Comparison of ENCODE assay signal across 32 cellular contexts in genomic region chr7:19725770-19726169, GRCh38. TPM values are rescaled to one million over a fixed set of nuclear protein-coding genes. Genes with fewer than 3 reads are reported as not detected.
"Had no signal": no experiment of that assay in that cellular context is flagged by ENCODE, and none has a peak within 500 bp of the region (broad histone marks: within the 10 kb centered on the region; RNA-seq: fewer than 3 reads in every experiment).

No MANE protein-coding gene starts in this region.

- H3K27ac ChIP-seq: colonic mucosa, epithelial cell of prostate, esophagus squamous epithelium, gastrocnemius medialis, heart right ventricle, left lung, lower lobe of right lung had no signal

- H3K27me3 Mint-ChIP-seq: dendritic cell treated with granulocyte-macrophage colony-stimulating factor and Interleukin-4, amounts not matched to agents 40 ng/mL and 50 ng/mL, for 4 days had no signal

- ATAC-seq: effector memory CD8-positive, alpha-beta T cell; esophagus mucosa; gastrocnemius medialis; heart right ventricle; left cardiac atrium; left lung; left ventricle myocardium superior; lower lobe of right lung; mucosa of descending colon had no signal

- H3K27ac Mint-ChIP-seq: dendritic cell treated with granulocyte-macrophage colony-stimulating factor and Interleukin-4, amounts not matched to agents 40 ng/mL and 50 ng/mL, for 4 days; effector memory CD8-positive, alpha-beta T cell; endodermal cell; mesothelial cell of epicardium had no signal

- H3K36me3 Mint-ChIP-seq: mesothelial cell of epicardium had no signal

- H3K4me3 Mint-ChIP-seq: dendritic cell treated with granulocyte-macrophage colony-stimulating factor and Interleukin-4, amounts not matched to agents 40 ng/mL and 50 ng/mL, for 4 days; effector memory CD8-positive, alpha-beta T cell; endodermal cell; mesothelial cell of epicardium had no signal

- H3K4me1 Mint-ChIP-seq: endodermal cell had no signal

- H3K27me3 ChIP-seq: colonic mucosa, gastrocnemius medialis had no signal

- H3K4me1 ChIP-seq: colonic mucosa, esophagus squamous epithelium, gastrocnemius medialis, heart right ventricle, left lung, lower lobe of right lung had no signal

- FAIRE-seq: endometrium, keratinocyte had no signal

- DNase-seq: colonic mucosa; cortex of kidney; effector CD8-positive, alpha-beta T cell; effector memory CD8-positive, alpha-beta T cell; endodermal cell; erythroblast; esophagus squamous epithelium; foreskin fibroblast; foreskin melanocyte; gastrocnemius medialis; glutamatergic neuron; head of caudate nucleus; heart right ventricle; hippocampal formation; left cardiac atrium; left lung; left ventricle myocardium superior; lower lobe of right lung; mesenchymal stem cell; mucosa of descending colon had no signal

- H3K9me3 ChIP-seq: colonic mucosa, esophagus squamous epithelium, gastrocnemius medialis, heart right ventricle, left lung, lower lobe of right lung, mucosa of descending colon had no signal

- H3K36me3 ChIP-seq: colonic mucosa, esophagus squamous epithelium, gastrocnemius medialis, heart right ventricle, left lung, lower lobe of right lung had no signal

- H3K9me3 Mint-ChIP-seq: dendritic cell treated with granulocyte-macrophage colony-stimulating factor and Interleukin-4, amounts not matched to agents 40 ng/mL and 50 ng/mL, for 4 days; effector memory CD8-positive, alpha-beta T cell; endodermal cell; mesothelial cell of epicardium had no signal

- H3K4me3 ChIP-seq: colonic mucosa, esophagus squamous epithelium, gastrocnemius medialis, heart right ventricle, left lung, lower lobe of right lung, mucosa of descending colon had no signal

RNA-seq across cellular contexts. Expression of gene TMEM196, which starts 47.6 kb away (rescaled TPM):
- total RNA-seq: colonic mucosa, dermis microvascular lymphatic vessel endothelial cell, endodermal cell, esophagus mucosa, esophagus squamous epithelium, gastrocnemius medialis, glomerular endothelial cell, heart right ventricle, kidney epithelial cell, left cardiac atrium, left lung, left ventricle myocardium superior, lower leg skin, lower lobe of right lung, lung microvascular endothelial cell, mesothelial cell of epicardium, myocyte had no signal
- polyA plus RNA-seq: heart right ventricle, keratinocyte had no signal
